In genomic region chr16:2008009-2008526, GRCh38 we compare ENCODE assay signal across 7 cellular contexts. TPM values are rescaled to one million over a fixed set of nuclear protein-coding genes. Genes with fewer than 3 reads are reported as not detected.
A peak's percentile ranks its signal among the peaks of the same experiment; 100 is the strongest.
DNase-seq lines count a peak whose midpoint lies in the region; TF ChIP-seq lines count a peak whose summit lies in the region.

No MANE protein-coding gene starts in this region.

- intact Hi-C loops in head of caudate nucleus (cut with DNase I), result no loop called here

- TF ChIP-seq EP300 in neural cell (conservative IDR thresholded peaks at IDR 0.05; ENCODE audit: poor library complexity, severe bottlenecking), result no peak

- H3K9me3 ChIP-seq in duodenal mucosa (ENCODE audit: control insufficient read depth in 1 of 2, low read length in 2 of 2) (no peaks in the 10 kb centered on the region), neural cell (ENCODE audit: low read length) (no peaks in the 10 kb centered on the region)

- H4K20me1 ChIP-seq in neural cell (ENCODE audit: insufficient read depth), result peaks cover 5% of the 10 kb centered on the region

- no peaks in the 10 kb centered on the region for H3K27me3 ChIP-seq in duodenal mucosa (ENCODE audit: control insufficient read depth in 1 of 2, insufficient read depth in 2 of 2, low read length in 2 of 2)
- H3K27me3 ChIP-seq in neural cell (ENCODE audit: insufficient read depth, low read depth, low read length), result no peaks in the 10 kb centered on the region

- H3K9ac ChIP-seq in duodenal mucosa (ENCODE audit: low read depth in 1 of 2, low read length in 2 of 2) (peak overlapping the region; percentile 87 to 92), neural cell (ENCODE audit: low read length) (peak overlapping the region; percentile 75)

- H2AFZ ChIP-seq in neural cell (ENCODE audit: low read depth, low read length), result no peak overlapping the region

- H3K27ac ChIP-seq in duodenal mucosa (ENCODE audit: low read depth, low read length) (peak overlapping the region; percentile 70), neural cell (ENCODE audit: low read length) (no peak overlapping the region)

- H3K4me1 ChIP-seq in duodenal mucosa (ENCODE audit: control insufficient read depth in 1 of 2, insufficient read depth in 2 of 2, low read length in 2 of 2), result peaks cover 35 to 44% of the 10 kb centered on the region in 2 donors

- H3K9me2 ChIP-seq in neural cell (ENCODE audit: insufficient read depth, low read length), result no peaks in the 10 kb centered on the region

- H3K36me3 ChIP-seq in duodenal mucosa (ENCODE audit: control insufficient read depth in 1 of 2, insufficient read depth in 2 of 2, low read length in 2 of 2), result peaks cover 0 to 10% of the 10 kb centered on the region in 2 donors
- H3K36me3 ChIP-seq in neural cell (ENCODE audit: insufficient read depth, low read length), result no peaks in the 10 kb centered on the region

- no peak for TF ChIP-seq RAD21 in neural cell (conservative IDR thresholded peaks at IDR 0.05)

- TF ChIP-seq POLR2A in GM19193 (IDR thresholded peaks at IDR 0.05; ENCODE audit: extremely low read depth, insufficient read depth, insufficient read length), result peak; percentile 30

- peak overlapping the region; percentile 34 for H3K4me2 ChIP-seq in neural cell (ENCODE audit: low read length)

- H3K4me3 ChIP-seq in duodenal mucosa (ENCODE audit: low read depth in 1 of 2, low read length in 2 of 2) (peak overlapping the region; percentile 79 to 83), neural cell (ENCODE audit: low read length) (peak overlapping the region; percentile 87)

- TF ChIP-seq CTCF in neural cell (IDR thresholded peaks at IDR 0.05; ENCODE audit: poor library complexity, severe bottlenecking), result no peak

- DNase-seq in OCI-M1 (lab: John Stamatoyannopoulos, UW) (peak; percentile 45), ecto neural progenitor cell (ENCODE audit: low spot score) (no peak), head of caudate nucleus (no peak), mesenteric fat pad (ENCODE audit: low spot score) (no peak)

- H3F3A ChIP-seq in neural cell (ENCODE audit: insufficient read depth, low read length, poor library complexity, severe bottlenecking), result no peaks in the 10 kb centered on the region

- H3K79me2 ChIP-seq in neural cell (replicated peaks; ENCODE audit: insufficient read depth, low read length), result peaks cover 46% of the 10 kb centered on the region

TF ChIP-seq in neural cell, 6 proteins besides CTCF, POLR2A, EP300 and RAD21:
- TF ChIP-seq TAF1 (IDR thresholded peaks at IDR 0.05; ENCODE audit: low read depth), result no peak
- no peak for TF ChIP-seq SMC3 (conservative IDR thresholded peaks at IDR 0.05; ENCODE audit: poor library complexity)
- TF ChIP-seq, protein P1, sequence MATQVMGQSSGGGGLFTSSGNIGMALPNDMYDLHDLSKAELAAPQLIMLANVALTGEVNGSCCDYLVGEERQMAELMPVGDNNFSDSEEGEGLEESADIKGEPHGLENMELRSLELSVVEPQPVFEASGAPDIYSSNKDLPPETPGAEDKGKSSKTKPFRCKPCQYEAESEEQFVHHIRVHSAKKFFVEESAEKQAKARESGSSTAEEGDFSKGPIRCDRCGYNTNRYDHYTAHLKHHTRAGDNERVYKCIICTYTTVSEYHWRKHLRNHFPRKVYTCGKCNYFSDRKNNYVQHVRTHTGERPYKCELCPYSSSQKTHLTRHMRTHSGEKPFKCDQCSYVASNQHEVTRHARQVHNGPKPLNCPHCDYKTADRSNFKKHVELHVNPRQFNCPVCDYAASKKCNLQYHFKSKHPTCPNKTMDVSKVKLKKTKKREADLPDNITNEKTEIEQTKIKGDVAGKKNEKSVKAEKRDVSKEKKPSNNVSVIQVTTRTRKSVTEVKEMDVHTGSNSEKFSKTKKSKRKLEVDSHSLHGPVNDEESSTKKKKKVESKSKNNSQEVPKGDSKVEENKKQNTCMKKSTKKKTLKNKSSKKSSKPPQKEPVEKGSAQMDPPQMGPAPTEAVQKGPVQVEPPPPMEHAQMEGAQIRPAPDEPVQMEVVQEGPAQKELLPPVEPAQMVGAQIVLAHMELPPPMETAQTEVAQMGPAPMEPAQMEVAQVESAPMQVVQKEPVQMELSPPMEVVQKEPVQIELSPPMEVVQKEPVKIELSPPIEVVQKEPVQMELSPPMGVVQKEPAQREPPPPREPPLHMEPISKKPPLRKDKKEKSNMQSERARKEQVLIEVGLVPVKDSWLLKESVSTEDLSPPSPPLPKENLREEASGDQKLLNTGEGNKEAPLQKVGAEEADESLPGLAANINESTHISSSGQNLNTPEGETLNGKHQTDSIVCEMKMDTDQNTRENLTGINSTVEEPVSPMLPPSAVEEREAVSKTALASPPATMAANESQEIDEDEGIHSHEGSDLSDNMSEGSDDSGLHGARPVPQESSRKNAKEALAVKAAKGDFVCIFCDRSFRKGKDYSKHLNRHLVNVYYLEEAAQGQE (IDR thresholded peaks at IDR 0.05; ENCODE audit: borderline replicate concordance), result no peak
- no peak for TF ChIP-seq MXI1 (conservative IDR thresholded peaks at IDR 0.05; ENCODE audit: poor library complexity, severe bottlenecking)
- no peak for TF ChIP-seq EZH2 (IDR thresholded peaks at IDR 0.05; ENCODE audit: borderline replicate concordance, insufficient read depth, low read length, poor library complexity, severe bottlenecking)
- TF ChIP-seq POLR2AphosphoS5 (IDR thresholded peaks at IDR 0.05), result no peak

RNA-seq across cellular contexts. Expression of gene ZNF598, which starts 1.6 kb away (rescaled TPM):
- polyA plus RNA-seq in neural cell, result 18.2 and 22.1 TPM in 2 replicates
- 15.6 and 26.3 TPM in 2 replicates for polyA minus RNA-seq in neural cell
- 50.5 TPM for total RNA-seq in mesenteric fat pad

RNA-seq across cellular contexts. Expression of gene NPW, which starts 11.5 kb away (rescaled TPM):
- not detected in 2 replicates for polyA plus RNA-seq in neural cell
- not detected in 2 replicates for polyA minus RNA-seq in neural cell
- total RNA-seq in mesenteric fat pad, result 0.58 TPM

RNA-seq across cellular contexts. Expression of gene SYNGR3, which starts 18.3 kb away (rescaled TPM):
- 61.0 and 71.9 TPM in 2 replicates for polyA plus RNA-seq in neural cell
- 49.4 and 50.2 TPM in 2 replicates for polyA minus RNA-seq in neural cell
- total RNA-seq in mesenteric fat pad, result not detected

RNA-seq across cellular contexts. Expression of gene NHERF2, which starts 18.6 kb away (rescaled TPM):
- 3.4 and 4.1 TPM in 2 replicates for polyA plus RNA-seq in neural cell
- 2.8 and 5.4 TPM in 2 replicates for polyA minus RNA-seq in neural cell
- 238 TPM for total RNA-seq in mesenteric fat pad

RNA-seq across cellular contexts. Expression of gene GFER, which starts 24.1 kb away (rescaled TPM):
- 37.8 and 42.3 TPM in 2 replicates for polyA plus RNA-seq in neural cell
- polyA minus RNA-seq in neural cell, result 25.4 and 28.0 TPM in 2 replicates
- 15.7 TPM for total RNA-seq in mesenteric fat pad
